ENCODE assay signal across 19 cellular contexts in genomic region chr7:121046893-121047468, GRCh38. TPM values are rescaled to one million over a fixed set of nuclear protein-coding genes. Genes with fewer than 3 reads are reported as not detected.
DNase-seq lines count a peak whose midpoint lies in the region; ATAC-seq, FAIRE-seq and TF ChIP-seq lines count a peak whose summit lies in the region.
"Had no signal": no experiment of that assay in that cellular context is flagged by ENCODE, and none has a peak within 500 bp of the region (broad histone marks: within the 10 kb centered on the region; RNA-seq: fewer than 3 reads in every experiment).

No MANE protein-coding gene starts in this region.

- H3K27me3 ChIP-seq in SU-DHL-6 (ENCODE audit: low read length): no peaks in the 10 kb centered on the region

- FAIRE-seq in A204.1 (lab: Jason Lieb, UNC): peak; percentile 51
- FAIRE-seq: A549 had no signal

- intact Hi-C loops in Right ventricle myocardium superior (cut with DNase I): no loop called here

- no peaks in the 10 kb centered on the region for H3K36me3 ChIP-seq in HEK293 (ENCODE audit: control insufficient read depth in 2 of 2, insufficient read depth in 1 of 2, low read length in 2 of 2)
- no peaks in the 10 kb centered on the region for H3K36me3 ChIP-seq in SU-DHL-6 (ENCODE audit: low read length)

- ATAC-seq in Right ventricle myocardium superior (ENCODE audit: poor library complexity) (no peak), HG03280 (IDR thresholded peaks at IDR 0.05; ENCODE audit: unreplicated experiment) (no peak)
- ATAC-seq: A549 had no signal

- no peak overlapping the region for H3K4me2 ChIP-seq in SU-DHL-6 (ENCODE audit: low read depth, low read length, poor library complexity, severe bottlenecking)
- H3K4me2 ChIP-seq: A549 had no signal

- no peak overlapping the region for H3K4me3 ChIP-seq in HEK293 (ENCODE audit: low read depth, low read length)
- H3K4me3 ChIP-seq in SU-DHL-6 (ENCODE audit: insufficient read depth, low read length, poor library complexity, severe bottlenecking): no peak overlapping the region
- no peak overlapping the region for H3K4me3 ChIP-seq in fibroblast of the aortic adventitia (ENCODE audit: low read depth, low read length)
- H3K4me3 ChIP-seq: A549, SK-N-MC had no signal

- H3K4me1 ChIP-seq in HEK293 (ENCODE audit: control insufficient read depth, insufficient read depth, low read length): peaks cover 15% of the 10 kb centered on the region; the same call in 1 of the 2 replicates
- H3K4me1 ChIP-seq: A549 had no signal

- H3K79me2 ChIP-seq in SU-DHL-6 (ENCODE audit: insufficient read depth, low read length): no peaks in the 10 kb centered on the region

- no peak overlapping the region for H3K9ac ChIP-seq in SU-DHL-6 (ENCODE audit: low read length)

- no peaks in the 10 kb centered on the region for H4K20me1 ChIP-seq in SU-DHL-6 (ENCODE audit: low read depth, low read length)

- H3K9me3 ChIP-seq in HEK293 (ENCODE audit: control insufficient read depth, insufficient read depth, low read depth, low read length): no peaks in the 10 kb centered on the region
- no peaks in the 10 kb centered on the region for H3K9me3 ChIP-seq in SU-DHL-6 (ENCODE audit: insufficient read depth, low read length)
- H3K9me3 ChIP-seq: A549 had no signal

- DNase-seq in fibroblast of the aortic adventitia (ENCODE audit: low read depth) (peak; percentile 15), Right ventricle myocardium superior (no peak), T-helper 1 cell (no peak)
- no peak for DNase-seq in stimulated activated CD4-positive, alpha-beta T cell treated with anti-CD3 and anti-CD28 coated beads, Interleukin-15, amount 100 ng/mL, for 24 hours
- DNase-seq: COR-L47, EL, H7, KBM-7, NCI-H1417 treated with DMSO at 0.1 percent for 48 hours, NCI-H1930, NCI-H446, NCI-H69 had no signal

- CTCF ChIA-PET in HEK293 (lab: Yijun Ruan, JAX): no interaction called here

- POLR2A ChIA-PET in HEK293 (lab: Yijun Ruan, JAX): no interaction called here

- H3K27ac ChIP-seq in HEK293 (ENCODE audit: extremely low read depth, low read depth, low read length): no peak overlapping the region
- H3K27ac ChIP-seq in SU-DHL-6 (ENCODE audit: low read depth, low read length): no peak overlapping the region
- H3K27ac ChIP-seq: A549, C4-2B, SK-N-MC had no signal

- no peaks in the 10 kb centered on the region for H3K9me2 ChIP-seq in SU-DHL-6 (replicated peaks; ENCODE audit: insufficient read depth, low read length)

- no peak for TF ChIP-seq CTCF in HEK293 (tag by site-specific recombination; IDR thresholded peaks at IDR 0.05)
- no peak for TF ChIP-seq CTCF in SU-DHL-6 (IDR thresholded peaks at IDR 0.05; ENCODE audit: insufficient read depth, low read length, poor library complexity, severe bottlenecking)
- TF ChIP-seq CTCF in fibroblast of the aortic adventitia (IDR thresholded peaks at IDR 0.05; ENCODE audit: insufficient read depth, low read length): no peak

- no peaks in the 10 kb centered on the region for H3F3A ChIP-seq in SU-DHL-6 (ENCODE audit: insufficient read depth)

- peak overlapping the region; percentile 34 for H2AFZ ChIP-seq in SU-DHL-6 (ENCODE audit: low read depth, low read length, severe bottlenecking)

TF ChIP-seq in HEK293, 187 proteins besides CTCF, POLR2A, EP300 and RAD21:
- no peak for TF ChIP-seq SP2 (tag by site-specific recombination; IDR thresholded peaks at IDR 0.05)
- TF ChIP-seq ZNF175 (tag by site-specific recombination; IDR thresholded peaks at IDR 0.05): no peak
- TF ChIP-seq, protein P1, sequence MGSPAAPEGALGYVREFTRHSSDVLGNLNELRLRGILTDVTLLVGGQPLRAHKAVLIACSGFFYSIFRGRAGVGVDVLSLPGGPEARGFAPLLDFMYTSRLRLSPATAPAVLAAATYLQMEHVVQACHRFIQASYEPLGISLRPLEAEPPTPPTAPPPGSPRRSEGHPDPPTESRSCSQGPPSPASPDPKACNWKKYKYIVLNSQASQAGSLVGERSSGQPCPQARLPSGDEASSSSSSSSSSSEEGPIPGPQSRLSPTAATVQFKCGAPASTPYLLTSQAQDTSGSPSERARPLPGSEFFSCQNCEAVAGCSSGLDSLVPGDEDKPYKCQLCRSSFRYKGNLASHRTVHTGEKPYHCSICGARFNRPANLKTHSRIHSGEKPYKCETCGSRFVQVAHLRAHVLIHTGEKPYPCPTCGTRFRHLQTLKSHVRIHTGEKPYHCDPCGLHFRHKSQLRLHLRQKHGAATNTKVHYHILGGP (tag by site-specific recombination; IDR thresholded peaks at IDR 0.05): peak; percentile 78; the same call in 1 of the 2 replicates
- no peak for TF ChIP-seq ZNF48 (tag by site-specific recombination; IDR thresholded peaks at IDR 0.05)
- TF ChIP-seq, protein P2, sequence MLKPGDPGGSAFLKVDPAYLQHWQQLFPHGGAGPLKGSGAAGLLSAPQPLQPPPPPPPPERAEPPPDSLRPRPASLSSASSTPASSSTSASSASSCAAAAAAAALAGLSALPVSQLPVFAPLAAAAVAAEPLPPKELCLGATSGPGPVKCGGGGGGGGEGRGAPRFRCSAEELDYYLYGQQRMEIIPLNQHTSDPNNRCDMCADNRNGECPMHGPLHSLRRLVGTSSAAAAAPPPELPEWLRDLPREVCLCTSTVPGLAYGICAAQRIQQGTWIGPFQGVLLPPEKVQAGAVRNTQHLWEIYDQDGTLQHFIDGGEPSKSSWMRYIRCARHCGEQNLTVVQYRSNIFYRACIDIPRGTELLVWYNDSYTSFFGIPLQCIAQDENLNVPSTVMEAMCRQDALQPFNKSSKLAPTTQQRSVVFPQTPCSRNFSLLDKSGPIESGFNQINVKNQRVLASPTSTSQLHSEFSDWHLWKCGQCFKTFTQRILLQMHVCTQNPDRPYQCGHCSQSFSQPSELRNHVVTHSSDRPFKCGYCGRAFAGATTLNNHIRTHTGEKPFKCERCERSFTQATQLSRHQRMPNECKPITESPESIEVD (tag by site-specific recombination; IDR thresholded peaks at IDR 0.05): peak; percentile 40; the same call in 1 of the 2 replicates
- no peak for TF ChIP-seq ZBTB21 (tag by site-specific recombination; IDR thresholded peaks at IDR 0.05)
- TF ChIP-seq, protein P3, sequence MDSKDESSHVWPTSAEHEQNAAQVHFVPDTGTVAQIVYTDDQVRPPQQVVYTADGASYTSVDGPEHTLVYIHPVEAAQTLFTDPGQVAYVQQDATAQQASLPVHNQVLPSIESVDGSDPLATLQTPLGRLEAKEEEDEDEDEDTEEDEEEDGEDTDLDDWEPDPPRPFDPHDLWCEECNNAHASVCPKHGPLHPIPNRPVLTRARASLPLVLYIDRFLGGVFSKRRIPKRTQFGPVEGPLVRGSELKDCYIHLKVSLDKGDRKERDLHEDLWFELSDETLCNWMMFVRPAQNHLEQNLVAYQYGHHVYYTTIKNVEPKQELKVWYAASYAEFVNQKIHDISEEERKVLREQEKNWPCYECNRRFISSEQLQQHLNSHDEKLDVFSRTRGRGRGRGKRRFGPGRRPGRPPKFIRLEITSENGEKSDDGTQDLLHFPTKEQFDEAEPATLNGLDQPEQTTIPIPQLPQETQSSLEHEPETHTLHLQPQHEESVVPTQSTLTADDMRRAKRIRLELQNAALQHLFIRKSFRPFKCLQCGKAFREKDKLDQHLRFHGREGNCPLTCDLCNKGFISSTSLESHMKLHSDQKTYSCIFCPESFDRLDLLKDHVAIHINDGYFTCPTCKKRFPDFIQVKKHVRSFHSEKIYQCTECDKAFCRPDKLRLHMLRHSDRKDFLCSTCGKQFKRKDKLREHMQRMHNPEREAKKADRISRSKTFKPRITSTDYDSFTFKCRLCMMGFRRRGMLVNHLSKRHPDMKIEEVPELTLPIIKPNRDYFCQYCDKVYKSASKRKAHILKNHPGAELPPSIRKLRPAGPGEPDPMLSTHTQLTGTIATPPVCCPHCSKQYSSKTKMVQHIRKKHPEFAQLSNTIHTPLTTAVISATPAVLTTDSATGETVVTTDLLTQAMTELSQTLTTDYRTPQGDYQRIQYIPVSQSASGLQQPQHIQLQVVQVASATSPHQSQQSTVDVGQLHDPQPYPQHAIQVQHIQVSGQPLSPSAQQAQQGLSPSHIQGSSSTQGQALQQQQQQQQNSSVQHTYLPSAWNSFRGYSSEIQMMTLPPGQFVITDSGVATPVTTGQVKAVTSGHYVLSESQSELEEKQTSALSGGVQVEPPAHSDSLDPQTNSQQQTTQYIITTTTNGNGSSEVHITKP (tag by site-specific recombination; IDR thresholded peaks at IDR 0.05): peak; percentile 33; the same call in 1 of the 2 replicates
- 0 out of 2 replicates have a peak, but pooled peaks have one; percentile 16 for TF ChIP-seq ZBTB17 (tag by site-specific recombination; IDR thresholded peaks at IDR 0.05)

RNA-seq across cellular contexts. Expression of gene CPED1, which starts 58.5 kb away (rescaled TPM):
- 30.0 and 119 TPM in 2 replicates for total RNA-seq in fibroblast of the aortic adventitia (ENCODE audit: low replicate concordance)
- total RNA-seq in Right ventricle myocardium superior: 26.2 TPM
- total RNA-seq: H7 had no signal
